33 cellular contexts compared by ENCODE assay signal in the genomic region with DNA sequence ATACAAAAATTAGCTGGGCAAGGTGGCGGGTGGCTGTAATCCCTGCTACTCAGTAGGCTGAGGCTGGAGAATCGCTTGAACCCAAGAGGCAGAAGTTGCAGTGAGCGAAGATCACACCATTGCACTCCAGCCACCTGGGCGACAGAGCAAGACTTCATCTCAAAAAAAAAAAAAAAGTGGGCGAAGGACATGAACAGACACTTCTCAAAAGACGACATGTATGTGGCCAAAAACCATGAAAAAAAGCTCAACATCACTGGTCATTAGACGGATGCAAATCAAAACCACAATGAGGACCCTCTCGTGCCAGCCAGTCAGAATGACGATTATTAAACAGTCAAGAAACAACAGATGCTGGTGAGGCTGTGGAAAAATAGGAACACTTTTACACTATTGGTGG.
"Had no signal": no experiment of that assay in that cellular context is flagged by ENCODE, and none has a peak within 500 bp of the region (broad histone marks: within the 10 kb centered on the region; RNA-seq: fewer than 3 reads in every experiment).

No MANE protein-coding gene starts in this region.

- H3K4me1 Mint-ChIP-seq: activated naive CD4-positive, alpha-beta T cell treated with anti-CD3 and anti-CD28 coated beads, Interleukin-2, amount 10 ng/mL, durations not matched to agents 7 days and 5 days; activated T-helper 17 cell treated with anti-CD3 and anti-CD28 coated beads, Interleukin-2, amount 50 U/mL, for 72 hours; brain; central memory CD8-positive, alpha-beta T cell had no signal

- H3K9me3 Mint-ChIP-seq: activated T-cell treated with anti-CD3 and anti-CD28 coated beads, Interleukin-2, amount 50 U/mL, for 4 hours; activated T-helper 1 cell treated with anti-CD3 and anti-CD28 coated beads, Interleukin-12 subunit alpha, Interleukin-12 subunit beta, Interleukin-2, Interleukin-4 antibody, amounts not matched to agents 30 ng/mL and 10 ng/mL and 1 ng/mL, durations not matched to agents 14 hours and 24 hours and 36 hours; activated T-helper 17 cell treated with anti-CD3 and anti-CD28 coated beads, Interleukin-2, amount 50 U/mL, for 72 hours; activated T-helper 2 cell treated with anti-CD3 and anti-CD28 coated beads, Interferon-gamma antibody, Interleukin-2, Interleukin-4, amounts not matched to agents 10 μg/mL and 5 μg/mL and 100 μg/mL, durations not matched to agents 14 hours and 24 hours and 36 hours; central memory CD8-positive, alpha-beta T cell had no signal

- DNase-seq: activated effector memory CD4-positive, alpha-beta T cell treated with anti-CD3 and anti-CD28 coated beads, Interleukin-2, amount 50 U/mL, for 16 hours; activated effector memory CD4-positive, alpha-beta T cell treated with Interleukin-2 at 50 U/mL for 16 hours; activated gamma-delta T cell; activated gamma-delta T cell treated with Interleukin-2 at 50 U/mL for 16 hours; activated naive CD4-positive, alpha-beta T cell; activated naive CD4-positive, alpha-beta T cell treated with anti-CD3 and anti-CD28 coated beads, Interleukin-2, amount 10 ng/mL, durations not matched to agents 7 days and 5 days; activated naive CD4-positive, alpha-beta T cell treated with anti-CD3 and anti-CD28 coated beads, Interleukin-2, amount 50 U/mL, for 16 hours; activated naive CD4-positive, alpha-beta T cell treated with Interleukin-2 at 50 U/mL for 16 hours; activated naive CD8-positive, alpha-beta T cell treated with anti-CD3 and anti-CD28 coated beads for 36 hours; activated naive CD8-positive, alpha-beta T cell treated with anti-CD3 and anti-CD28 coated beads, Interleukin-2, amount 10 ng/mL, durations not matched to agents 7 days and 5 days; activated naive CD8-positive, alpha-beta T cell treated with anti-CD3 and anti-CD28 coated beads, Interleukin-2, amount 50 U/mL, for 24 hours; activated T-cell treated with anti-CD3 and anti-CD28 coated beads, Interleukin-2, amount 50 U/mL, for 1 hour; activated T-cell treated with anti-CD3 and anti-CD28 coated beads, Interleukin-2, amount 50 U/mL, for 24 hours; activated T-cell treated with anti-CD3 and anti-CD28 coated beads, Interleukin-2, amount 50 U/mL, for 4 hours; activated T-cell treated with anti-CD3 and anti-CD28 coated beads, Interleukin-2, amount 50 U/mL, for 48 hours; activated T-cell treated with anti-CD3 and anti-CD28 coated beads, Interleukin-2, amount 50 U/mL, for 72 hours; adrenal gland; amniotic stem cell; amygdala; anterior cingulate cortex; aorta; body of pancreas; brain microvascular endothelial cell; caudate nucleus; central memory CD4-positive, alpha-beta T cell; cerebellar nuclear complex had no signal

- H3K27me3 Mint-ChIP-seq: activated naive CD4-positive, alpha-beta T cell treated with anti-CD3 and anti-CD28 coated beads, Interleukin-2, amount 10 ng/mL, durations not matched to agents 7 days and 5 days; activated naive CD8-positive, alpha-beta T cell; activated naive CD8-positive, alpha-beta T cell treated with anti-CD3 and anti-CD28 coated beads for 36 hours; activated naive CD8-positive, alpha-beta T cell treated with anti-CD3 and anti-CD28 coated beads, Interleukin-2, amount 50 U/mL, for 24 hours; activated T-cell treated with anti-CD3 and anti-CD28 coated beads, Interleukin-2, amount 50 U/mL, for 24 hours; activated T-helper 17 cell treated with anti-CD3 and anti-CD28 coated beads, Interleukin-2, amount 50 U/mL, for 72 hours; central memory CD8-positive, alpha-beta T cell had no signal

- H3K36me3 Mint-ChIP-seq: activated naive CD4-positive, alpha-beta T cell treated with anti-CD3 and anti-CD28 coated beads, Interleukin-2, amount 10 ng/mL, durations not matched to agents 7 days and 5 days; activated naive CD8-positive, alpha-beta T cell; activated naive CD8-positive, alpha-beta T cell treated with anti-CD3 and anti-CD28 coated beads for 36 hours; brain had no signal

- H3K27ac Mint-ChIP-seq: activated naive CD4-positive, alpha-beta T cell treated with anti-CD3 and anti-CD28 coated beads, Interleukin-2, amount 10 ng/mL, durations not matched to agents 7 days and 5 days; activated naive CD4-positive, alpha-beta T cell treated with anti-CD3 and anti-CD28 coated beads, Interleukin-2, amount 50 U/mL, for 72 hours; activated naive CD8-positive, alpha-beta T cell; activated naive CD8-positive, alpha-beta T cell treated with anti-CD3 and anti-CD28 coated beads for 36 hours; activated naive CD8-positive, alpha-beta T cell treated with anti-CD3 and anti-CD28 coated beads, Interleukin-2, amount 10 ng/mL, durations not matched to agents 7 days and 5 days; activated naive CD8-positive, alpha-beta T cell treated with anti-CD3 and anti-CD28 coated beads, Interleukin-2, amount 50 U/mL, for 24 hours; activated T-cell treated with anti-CD3 and anti-CD28 coated beads, Interleukin-2, amount 50 U/mL, for 24 hours; activated T-cell treated with anti-CD3 and anti-CD28 coated beads, Interleukin-2, amount 50 U/mL, for 72 hours; activated T-helper 1 cell treated with anti-CD3 and anti-CD28 coated beads, Interleukin-12 subunit alpha, Interleukin-12 subunit beta, Interleukin-2, Interleukin-4 antibody, amounts not matched to agents 30 ng/mL and 10 ng/mL and 1 ng/mL, durations not matched to agents 14 hours and 24 hours and 36 hours; activated T-helper 17 cell treated with anti-CD3 and anti-CD28 coated beads, Interleukin-2, amount 50 U/mL, for 72 hours; activated T-helper 2 cell treated with anti-CD3 and anti-CD28 coated beads, Interferon-gamma antibody, Interleukin-2, Interleukin-4, amounts not matched to agents 10 μg/mL and 5 μg/mL and 100 μg/mL, durations not matched to agents 14 hours and 24 hours and 36 hours; brain had no signal

- H3K4me3 Mint-ChIP-seq: activated naive CD4-positive, alpha-beta T cell treated with anti-CD3 and anti-CD28 coated beads, Interleukin-2, amount 10 ng/mL, durations not matched to agents 7 days and 5 days; activated naive CD8-positive, alpha-beta T cell; activated naive CD8-positive, alpha-beta T cell treated with anti-CD3 and anti-CD28 coated beads for 36 hours; activated naive CD8-positive, alpha-beta T cell treated with anti-CD3 and anti-CD28 coated beads, Interleukin-2, amount 10 ng/mL, durations not matched to agents 7 days and 5 days; activated naive CD8-positive, alpha-beta T cell treated with anti-CD3 and anti-CD28 coated beads, Interleukin-2, amount 50 U/mL, for 24 hours; activated T-cell treated with anti-CD3 and anti-CD28 coated beads, Interleukin-2, amount 50 U/mL, for 24 hours; activated T-cell treated with anti-CD3 and anti-CD28 coated beads, Interleukin-2, amount 50 U/mL, for 4 hours; activated T-cell treated with anti-CD3 and anti-CD28 coated beads, Interleukin-2, amount 50 U/mL, for 72 hours; activated T-helper 1 cell treated with anti-CD3 and anti-CD28 coated beads, Interleukin-12 subunit alpha, Interleukin-12 subunit beta, Interleukin-2, Interleukin-4 antibody, amounts not matched to agents 30 ng/mL and 10 ng/mL and 1 ng/mL, durations not matched to agents 14 hours and 24 hours and 36 hours; activated T-helper 17 cell treated with anti-CD3 and anti-CD28 coated beads, Interleukin-2, amount 50 U/mL, for 72 hours; brain; central memory CD8-positive, alpha-beta T cell had no signal
